ENCODE assay signal across 8 cellular contexts in the genomic region with DNA sequence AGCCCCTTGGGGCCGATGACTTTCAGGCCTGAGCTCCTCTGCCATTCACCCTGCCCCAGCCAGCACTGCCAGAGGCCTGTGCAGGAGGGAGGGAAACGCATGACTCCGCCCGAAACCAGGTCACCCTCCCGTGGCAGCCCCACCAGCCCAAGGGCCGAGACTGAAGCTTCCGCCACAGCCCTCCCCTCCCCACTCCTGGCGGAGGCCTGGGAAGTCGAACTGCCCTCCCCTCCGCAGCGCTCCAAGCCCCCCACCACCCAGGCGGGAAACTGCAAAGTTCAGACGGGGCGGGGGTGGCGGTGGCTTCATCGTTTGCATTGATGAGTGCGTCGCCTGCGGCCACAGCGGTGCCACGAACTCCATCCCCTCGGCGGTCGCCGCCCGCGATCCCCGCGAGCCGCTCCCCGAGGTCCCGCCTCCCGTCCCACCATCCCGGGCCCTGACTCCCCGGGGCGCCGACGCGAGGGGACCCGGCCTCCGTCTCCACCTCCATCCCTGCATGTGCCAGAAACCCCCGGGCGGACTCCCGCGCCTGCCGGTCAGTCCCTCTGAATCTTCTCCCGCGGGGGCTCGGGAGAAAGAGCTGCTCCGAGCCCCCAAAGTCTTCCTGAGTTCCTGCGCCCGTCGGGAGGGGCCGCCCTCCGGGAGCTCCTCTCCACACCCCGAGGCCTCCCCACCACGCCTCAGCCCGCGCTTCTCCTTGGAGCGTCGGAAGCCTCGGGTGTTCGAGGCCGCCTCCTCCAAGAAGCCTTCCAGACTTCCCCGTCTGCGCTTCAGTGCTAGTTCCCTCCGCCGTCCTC. TPM values are rescaled to one million over a fixed set of nuclear protein-coding genes. Genes with fewer than 3 reads are reported as not detected.
A peak's percentile ranks its signal among the peaks of the same experiment; 100 is the strongest.
DNase-seq lines count a peak whose midpoint lies in the region; ATAC-seq and TF ChIP-seq lines count a peak whose summit lies in the region.

No MANE protein-coding gene starts in this region.

- DNase-seq in stimulated activated CD4-positive, alpha-beta T cell treated with anti-CD3 and anti-CD28 coated beads, Interleukin-15, amount 100 ng/mL, for 24 hours = peak; percentile 42
- DNase-seq in stimulated activated CD4-positive, alpha-beta T cell treated with anti-CD3 and anti-CD28 coated beads, Interleukin-2, amount 100 ng/mL, for 48 hours = no peak
- no peak for DNase-seq in gastrocnemius medialis
- DNase-seq in activated CD8-positive, alpha-beta memory T cell treated with anti-CD3 and anti-CD28 coated beads, Interleukin-2, amount 50 U/mL, for 4 hours = no peak

- H3K9me3 ChIP-seq in gastroesophageal sphincter = no peaks in the 10 kb centered on the region
- H3K9me3 ChIP-seq in gastrocnemius medialis = no peaks in the 10 kb centered on the region

- H3K27me3 ChIP-seq in gastroesophageal sphincter (peaks cover 44% of the 10 kb centered on the region), gastrocnemius medialis (peaks cover 17 to 31% (median 28%) of the 10 kb centered on the region in 3 donors)

- no peak for TF ChIP-seq EP300 in gastroesophageal sphincter (IDR thresholded peaks at IDR 0.05)

- in situ Hi-C loops in gastrocnemius medialis (cut with MboI; ENCODE audit: low sequenced_read_pairs in 4 of 4) = no loop called here

- peak overlapping the region in 1 of 4 donors; percentile 78 for H3K27ac ChIP-seq in gastroesophageal sphincter
- no peak overlapping the region for H3K27ac ChIP-seq in gastrocnemius medialis

- peak overlapping the region; percentile 43; the same call in 1 of the 2 replicates for H3K4me3 ChIP-seq in WI38 (ENCODE audit: low read depth, low read length)
- peak overlapping the region; percentile 20 to 59 for H3K4me3 ChIP-seq in gastroesophageal sphincter
- peak overlapping the region; percentile 39 to 58 (median 42) for H3K4me3 ChIP-seq in gastrocnemius medialis

- TF ChIP-seq POLR2A in gastroesophageal sphincter (IDR thresholded peaks at IDR 0.05) (no peak), gastrocnemius medialis (IDR thresholded peaks at IDR 0.05) (no peak)

- intact Hi-C loops in gastrocnemius medialis (cut with DNase I; ENCODE audit: low total_unique reads) = no loop called here

- peaks cover 0 to 25% (median 5%) of the 10 kb centered on the region in 3 donors for H3K4me1 ChIP-seq in gastroesophageal sphincter
- H3K4me1 ChIP-seq in gastrocnemius medialis = peaks cover 6 to 8% of the 10 kb centered on the region in 2 donors

- ATAC-seq in HG03097 (IDR thresholded peaks at IDR 0.05; ENCODE audit: low FRiP score, unreplicated experiment) (peak; percentile 34), gastroesophageal sphincter (no peak), gastrocnemius medialis (no peak), HG02870 (IDR thresholded peaks at IDR 0.05; ENCODE audit: unreplicated experiment) (no peak)

- no peak for TF ChIP-seq CTCF in WI38 (IDR thresholded peaks at IDR 0.05; ENCODE audit: low read depth, low read length)
- no peak for TF ChIP-seq CTCF in gastroesophageal sphincter (IDR thresholded peaks at IDR 0.05)
- TF ChIP-seq CTCF in gastrocnemius medialis (IDR thresholded peaks at IDR 0.05 in 4 of 5, conservative IDR thresholded peaks at IDR 0.05 in 1 of 5) = no peak

- no CpG with 5 or more reads among the region's 68 CpGs for WGBS in gastroesophageal sphincter (ENCODE audit: low coverage in 1 of 2), 2 donors

- H3K36me3 ChIP-seq in gastroesophageal sphincter (no peaks in the 10 kb centered on the region), gastrocnemius medialis (no peaks in the 10 kb centered on the region)

RNA-seq across cellular contexts. Expression of gene MELTF, which starts 0.7 kb away (rescaled TPM):
- total RNA-seq in gastroesophageal sphincter = 10 to 100 TPM in 2 of 4 donors, 1 to 10 TPM in 2; 5.0 to 11.5 (median 9.0) TPM
- total RNA-seq in gastrocnemius medialis = under 1 TPM in 3 of 4 donors, not detected in 1; 0.36 to 0.64 (median 0.42) TPM
